In genomic region chr2:207683879-207684627, GRCh38 we compare ENCODE assay signal across 10 cellular contexts. TPM values are rescaled to one million over a fixed set of nuclear protein-coding genes. Genes with fewer than 3 reads are reported as not detected.
A peak's percentile ranks its signal among the peaks of the same experiment; 100 is the strongest.
DNase-seq lines count a peak whose midpoint lies in the region; ATAC-seq, FAIRE-seq and TF ChIP-seq lines count a peak whose summit lies in the region.
"Had no signal": no experiment of that assay in that cellular context is flagged by ENCODE, and none has a peak within 500 bp of the region (broad histone marks: within the 10 kb centered on the region; RNA-seq: fewer than 3 reads in every experiment).

No MANE protein-coding gene starts in this region.

- DNase-seq in H54 (ENCODE audit: insufficient read length, low spot score) (peak; percentile 40), PC-9 (peak; percentile 15 to 96), epithelial cell of prostate (ENCODE audit: low read depth, low spot score) (peak; percentile 45), skeletal muscle cell (ENCODE audit: low read depth) (peak; percentile 64), ovary (no peak), COLO668 (lab: John Stamatoyannopoulos, UW; ENCODE audit: unreplicated experiment) (no peak)
- DNase-seq: NCI-H510A treated with DMSO at 0.1 percent for 48 hours, T-helper 17 cell had no signal

- H3K4me3 ChIP-seq in PC-9 (peak overlapping the region; percentile 10; the same call in 1 of the 2 replicates), skeletal muscle cell (ENCODE audit: low read depth, low read length) (no peak overlapping the region), ovary (no peak overlapping the region)
- H3K4me3 ChIP-seq: lung had no signal

- H3K27ac ChIP-seq in PC-9, result peak overlapping the region; percentile 92
- peak overlapping the region; percentile 26 for H3K27ac ChIP-seq in epithelial cell of prostate
- no peak overlapping the region for H3K27ac ChIP-seq in ovary

- no peaks in the 10 kb centered on the region for H4K20me1 ChIP-seq in PC-9 (ENCODE audit: insufficient read depth)

- POLR2A ChIA-PET in PC-9 (lab: Charles Lee; ENCODE audit: unreplicated experiment), result interaction anchor here (0.5 to 0.7 kb wide), 4 partner anchors 10 to 283 kb away, joined by 3 to 10 read pairs (median 4); no protein-coding TSS in a partner anchor

- H3F3A ChIP-seq in PC-9 (ENCODE audit: insufficient read depth, low read depth), result peaks cover 34% of the 10 kb centered on the region

- H3K4me2 ChIP-seq in PC-9, result peak overlapping the region; percentile 70

- H3K4me1 ChIP-seq in PC-9 (replicated peaks; ENCODE audit: insufficient read depth) (peaks cover 35% of the 10 kb centered on the region), ovary (ENCODE audit: insufficient read depth) (no peaks in the 10 kb centered on the region)

- H3K79me2 ChIP-seq in PC-9 (ENCODE audit: low read depth), result no peaks in the 10 kb centered on the region

- no peak for TF ChIP-seq CTCF in PC-9 (conservative IDR thresholded peaks at IDR 0.05)
- no peak for TF ChIP-seq CTCF in ovary (IDR thresholded peaks at IDR 0.05)

- FAIRE-seq in H54 (lab: Jason Lieb, UNC), result peak; percentile 98

- no peak overlapping the region for H2AFZ ChIP-seq in PC-9

- H3K9me2 ChIP-seq in PC-9 (ENCODE audit: insufficient read depth), result no peaks in the 10 kb centered on the region

- no peak for ATAC-seq in HG02938 (IDR thresholded peaks at IDR 0.05; ENCODE audit: unreplicated experiment)
- ATAC-seq: T-helper 17 cell had no signal

- H3K27me3 ChIP-seq in PC-9 (ENCODE audit: insufficient read depth, low read depth) (no peaks in the 10 kb centered on the region), ovary (no peaks in the 10 kb centered on the region)

- no peaks in the 10 kb centered on the region for H3K36me3 ChIP-seq in PC-9 (ENCODE audit: low read depth)
- H3K36me3 ChIP-seq in ovary, result no peaks in the 10 kb centered on the region

- 61 to 69% (median 66%) methylated on average over 3 of the region's 3 CpGs for WGBS in ovary, 3 donors

- no peak for TF ChIP-seq EP300 in ovary (IDR thresholded peaks at IDR 0.05)

- no peaks in the 10 kb centered on the region for H3K9me3 ChIP-seq in PC-9 (ENCODE audit: insufficient read depth, low read depth)
- no peaks in the 10 kb centered on the region for H3K9me3 ChIP-seq in ovary

- CTCF ChIA-PET in PC-9 (lab: Charles Lee), result no interaction called here

- intact Hi-C loops in PC-9 (cut with micrococcal nuclease; ENCODE audit: unreplicated experiment) (loop anchor here (2.0 kb wide), 1 partner anchor 27 kb away; the partner anchor contains the start of gene CCNYL1), ovary (cut with DNase I) (no loop called here)

- BruUV-seq in PC-9 (replicated peaks; lab: Mats Ljungman, UMichigan), result TSS peak; percentile 51

- TF ChIP-seq POLR2A in H54 (IDR thresholded peaks at IDR 0.05; ENCODE audit: low read depth, low read length) (no peak), ovary (IDR thresholded peaks at IDR 0.05) (no peak)

RNA-seq across cellular contexts. Expression of gene CCNYL1, which starts 27.4 kb away (rescaled TPM):
- total RNA-seq in PC-9 (2021) (21.8 and 24.8 TPM in 2 replicates), ovary (10 to 100 TPM in 2 of 7 donors, 1 to 10 TPM in 5; 5.4 to 13.0 (median 7.4) TPM)
- 10 to 100 TPM in 1 of 2 donors, 1 to 10 TPM in 1; 4.3 to 13.8 TPM for polyA plus RNA-seq in ovary

RNA-seq across cellular contexts. Expression of gene METTL21A, which starts 58.9 kb away (rescaled TPM):
- total RNA-seq in PC-9 (2021) (11.7 and 13.6 TPM in 2 replicates), ovary (10 to 100 TPM in 5 of 7 donors, 1 to 10 TPM in 2; 8.3 to 32.9 (median 11.2) TPM)
- polyA plus RNA-seq in ovary, result 10 to 100 TPM; 12.2 to 16.7 TPM

Comparison
In these comparisons a context has a peak if more than half of its experiments do, and no peak if none do; other contexts are left out.
1. DNase-seq: peak in H54 (single experiment), PC-9 (2 of 2), epithelial cell of prostate (single experiment) and skeletal muscle cell (single experiment); none in ovary (0 of 5) and COLO668 (single experiment).
2. H3K27ac ChIP-seq: peak in PC-9 (single experiment) and epithelial cell of prostate (single experiment); none in ovary (0 of 2).